10 cellular contexts compared by ENCODE assay signal in the genomic region with DNA sequence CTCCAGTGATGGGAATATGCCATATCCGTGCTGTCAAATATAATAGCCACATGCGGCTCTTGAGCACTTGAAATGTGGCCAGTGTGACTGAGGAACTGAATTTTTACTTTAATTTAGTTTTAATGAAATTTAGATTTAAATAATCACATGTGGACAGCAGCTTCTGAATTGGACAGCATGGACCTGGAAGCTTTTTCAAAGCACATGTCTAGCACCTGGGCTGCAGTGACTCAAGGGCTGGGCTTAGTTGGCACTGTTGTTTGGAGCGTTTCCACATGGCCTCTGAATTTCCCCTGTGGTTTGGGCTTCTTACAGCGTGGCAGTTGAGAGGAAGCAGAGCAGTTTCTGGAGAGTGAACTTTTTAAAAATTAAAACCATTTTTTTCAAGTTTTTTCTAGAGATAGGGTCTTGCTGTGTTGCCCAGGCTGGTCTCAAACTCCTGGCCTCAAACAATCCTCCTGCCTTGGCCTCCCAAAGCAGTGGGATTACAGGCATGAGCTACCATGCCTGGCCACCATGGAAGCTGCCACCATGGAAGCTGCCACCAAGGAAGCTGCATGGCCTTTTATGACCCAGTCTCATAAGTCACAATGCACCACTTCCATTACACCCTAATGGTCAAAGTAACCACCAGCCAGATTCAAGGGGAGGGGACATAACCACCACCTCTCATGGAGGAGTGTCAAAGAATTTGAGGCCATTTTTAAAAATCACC. TPM values are rescaled to one million over a fixed set of nuclear protein-coding genes. Genes with fewer than 3 reads are reported as not detected.
A peak's percentile ranks its signal among the peaks of the same experiment; 100 is the strongest.
DNase-seq lines count a peak whose midpoint lies in the region; ATAC-seq and TF ChIP-seq lines count a peak whose summit lies in the region.
"Had no signal": no experiment of that assay in that cellular context is flagged by ENCODE, and none has a peak within 500 bp of the region (broad histone marks: within the 10 kb centered on the region; RNA-seq: fewer than 3 reads in every experiment).

No MANE protein-coding gene starts in this region.

- no peak for TF ChIP-seq POLR2A in body of pancreas (IDR thresholded peaks at IDR 0.05)

- no peaks in the 10 kb centered on the region for H3K9me3 Mint-ChIP-seq in CD8-positive, alpha-beta memory T cell
- H3K9me3 Mint-ChIP-seq in osteocyte (ENCODE audit: unreplicated experiment), result no peaks in the 10 kb centered on the region

- no peaks in the 10 kb centered on the region for H3K27me3 ChIP-seq in CD8-positive, alpha-beta memory T cell (ENCODE audit: insufficient read depth, low read length, poor library complexity, severe bottlenecking)
- H3K27me3 ChIP-seq in body of pancreas, result no peaks in the 10 kb centered on the region
- H3K27me3 ChIP-seq in lower lobe of right lung (ENCODE audit: low read depth), result no peaks in the 10 kb centered on the region
- H3K27me3 ChIP-seq: breast epithelium had no signal

- POLR2A ChIA-PET in CD8-positive, alpha-beta memory T cell (lab: Charles Lee), result interaction anchor here (0.6 to 1.4 kb wide), 4 partner anchors 10 to 71 kb away, joined by 3 to 4 read pairs (median 4); no protein-coding TSS in a partner anchor

- WGBS in body of pancreas, 2 donors, result 23 to 32% methylated on average over 4 of the region's 4 CpGs

- no peak overlapping the region for H3K4me3 ChIP-seq in CD8-positive, alpha-beta memory T cell (ENCODE audit: low read length)
- H3K4me3 ChIP-seq in body of pancreas, result no peak overlapping the region
- no peak overlapping the region for H3K4me3 ChIP-seq in lower lobe of right lung
- H3K4me3 ChIP-seq: breast epithelium had no signal

- H3K9me3 ChIP-seq in CD8-positive, alpha-beta memory T cell (ENCODE audit: low read length), result no peaks in the 10 kb centered on the region
- no peaks in the 10 kb centered on the region for H3K9me3 ChIP-seq in body of pancreas
- no peaks in the 10 kb centered on the region for H3K9me3 ChIP-seq in lower lobe of right lung
- H3K9me3 ChIP-seq: breast epithelium had no signal

- DNase-seq in CD8-positive, alpha-beta memory T cell, result peak; percentile 27 to 70 (median 46)
- peak in 4 of 5 donors; percentile 12 to 74 (median 22) for DNase-seq in T-helper 1 cell
- peak; percentile 62 to 80 (median 76) for DNase-seq in body of pancreas
- peak; percentile 32 for DNase-seq in osteocyte (ENCODE audit: extremely low spot score, unreplicated experiment)
- no peak for DNase-seq in DMS 273 treated with DMSO at 0.1 percent for 48 hours (lab: John Stamatoyannopoulos, UW)
- no peak for DNase-seq in midbrain (lab: John Stamatoyannopoulos, UW)
- DNase-seq in lower lobe of right lung, result no peak
- DNase-seq: occipital lobe had no signal

- H3K4me3 Mint-ChIP-seq in CD8-positive, alpha-beta memory T cell, result peak overlapping the region in 3 of 7 donors; percentile 34 to 55 (median 51)
- H3K4me3 Mint-ChIP-seq in osteocyte (ENCODE audit: unreplicated experiment), result no peak overlapping the region

- ATAC-seq in body of pancreas (peak; percentile 70), lower lobe of right lung (no peak), GM19467 (IDR thresholded peaks at IDR 0.05; ENCODE audit: unreplicated experiment) (no peak)

- TF ChIP-seq CTCF in body of pancreas (IDR thresholded peaks at IDR 0.05) (no peak), osteocyte (IDR thresholded peaks at IDR 0.05) (no peak), lower lobe of right lung (IDR thresholded peaks at IDR 0.05) (no peak)

- H3K27me3 Mint-ChIP-seq in CD8-positive, alpha-beta memory T cell, result peaks cover 0 to 4% of the 10 kb centered on the region in 2 donors
- peaks cover 26% of the 10 kb centered on the region for H3K27me3 Mint-ChIP-seq in osteocyte (ENCODE audit: unreplicated experiment)

- no peaks in the 10 kb centered on the region for H3K36me3 Mint-ChIP-seq in CD8-positive, alpha-beta memory T cell
- H3K36me3 Mint-ChIP-seq in osteocyte (ENCODE audit: unreplicated experiment), result no peaks in the 10 kb centered on the region

- H3K27ac ChIP-seq in CD8-positive, alpha-beta memory T cell (ENCODE audit: low read depth, low read length), result no peak overlapping the region
- H3K27ac ChIP-seq in body of pancreas (peak overlapping the region; percentile 44 to 76 (median 51)), lower lobe of right lung (no peak overlapping the region)

- CTCF ChIA-PET in CD8-positive, alpha-beta memory T cell (lab: Charles Lee), result interaction anchor here (0.9 to 1.5 kb wide), 4 partner anchors 21 to 84 kb away, joined by 3 to 5 read pairs (median 4); no protein-coding TSS in a partner anchor

- peaks cover 42 to 52% (median 47%) of the 10 kb centered on the region in 3 donors for H3K4me1 Mint-ChIP-seq in CD8-positive, alpha-beta memory T cell
- H3K4me1 Mint-ChIP-seq in osteocyte (ENCODE audit: unreplicated experiment), result peaks cover 9% of the 10 kb centered on the region

- intact Hi-C loops in body of pancreas (cut with DNase I), result no loop called here
- intact Hi-C loops in lower lobe of right lung (cut with DNase I), result no loop called here

- H3K27ac Mint-ChIP-seq in CD8-positive, alpha-beta memory T cell, result peak overlapping the region in 4 of 8 donors; percentile 40 to 58 (median 48)
- H3K27ac Mint-ChIP-seq in osteocyte (ENCODE audit: unreplicated experiment), result no peak overlapping the region

- peaks cover 44% of the 10 kb centered on the region for H3K4me1 ChIP-seq in CD8-positive, alpha-beta memory T cell (ENCODE audit: insufficient read depth, low read length)
- peaks cover 35% of the 10 kb centered on the region for H3K4me1 ChIP-seq in body of pancreas
- peaks cover 29% of the 10 kb centered on the region for H3K4me1 ChIP-seq in lower lobe of right lung
- H3K4me1 ChIP-seq: breast epithelium had no signal

- no peaks in the 10 kb centered on the region for H3K36me3 ChIP-seq in CD8-positive, alpha-beta memory T cell (ENCODE audit: insufficient read depth, low read length)
- H3K36me3 ChIP-seq in body of pancreas (replicated peaks in 1 of 2; ENCODE audit: insufficient read depth in 1 of 2, low read depth in 2 of 2) (no peaks in the 10 kb centered on the region), lower lobe of right lung (no peaks in the 10 kb centered on the region)
- H3K36me3 ChIP-seq: breast epithelium had no signal

RNA-seq across cellular contexts. Expression of a gene that starts 6.7 kb away (rescaled TPM):
- 10 to 100 TPM; 32.6 to 34.5 TPM for total RNA-seq in CD8-positive, alpha-beta memory T cell
- polyA plus RNA-seq in CD8-positive, alpha-beta memory T cell, result 53.4 TPM
- 10 to 100 TPM; 36.8 to 46.1 TPM for total RNA-seq in body of pancreas
- 34.2 and 40.1 TPM in 2 replicates for total RNA-seq in osteocyte
- 72.9 TPM for total RNA-seq in lower lobe of right lung

RNA-seq across cellular contexts. Expression of a gene that starts 37.5 kb away (rescaled TPM):
- not detected for total RNA-seq in CD8-positive, alpha-beta memory T cell
- polyA plus RNA-seq in CD8-positive, alpha-beta memory T cell, result not detected
- total RNA-seq in body of pancreas (under 1 TPM; 0.26 to 0.66 TPM), osteocyte (not detected in 2 replicates), lower lobe of right lung (0.35 TPM)
- total RNA-seq: breast epithelium had no signal

Comparison
In these comparisons a context has a peak if more than half of its experiments do, and no peak if none do; other contexts are left out.
1. DNase-seq: peak in CD8-positive, alpha-beta memory T cell (5 of 5), T-helper 1 cell (4 of 5), body of pancreas (4 of 4) and osteocyte (single experiment); none in DMS 273 treated with DMSO at 0.1 percent for 48 hours (single experiment), midbrain (single experiment) and lower lobe of right lung (single experiment).
2. H3K27ac ChIP-seq: peak in body of pancreas (4 of 4); none in CD8-positive, alpha-beta memory T cell (single experiment) and lower lobe of right lung (single experiment).